ENCODE assay signal across 16 cellular contexts in the genomic region with DNA sequence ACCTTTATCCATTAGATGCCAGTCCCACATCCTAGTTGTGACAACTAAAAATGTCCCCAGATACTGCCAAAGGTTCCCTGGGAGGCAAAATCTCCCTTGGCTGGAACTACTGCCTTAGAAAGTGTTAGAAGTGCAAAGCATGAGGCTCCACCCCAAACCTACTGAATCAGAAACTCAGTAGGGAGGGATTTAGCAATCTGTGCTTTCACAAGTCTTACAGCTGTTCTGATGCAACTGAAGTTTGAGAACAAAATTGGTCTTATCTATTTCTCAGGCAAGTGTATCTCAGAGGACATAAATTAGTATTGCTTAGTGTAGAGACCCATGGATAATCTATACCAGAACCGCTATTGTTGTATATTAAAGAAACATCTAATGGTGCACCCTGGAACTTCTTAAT.
A peak's percentile ranks its signal among the peaks of the same experiment; 100 is the strongest.
DNase-seq lines count a peak whose midpoint lies in the region; ATAC-seq, FAIRE-seq and TF ChIP-seq lines count a peak whose summit lies in the region.
"Had no signal": no experiment of that assay in that cellular context is flagged by ENCODE, and none has a peak within 500 bp of the region (broad histone marks: within the 10 kb centered on the region; RNA-seq: fewer than 3 reads in every experiment).

No MANE protein-coding gene starts in this region.

- ATAC-seq in HG02973 (IDR thresholded peaks at IDR 0.05; ENCODE audit: unreplicated experiment) (peak; percentile 59), right cardiac atrium (peak; percentile 82 to 87), GM18505 (IDR thresholded peaks at IDR 0.05; ENCODE audit: unreplicated experiment) (no peak)
- ATAC-seq: K562 had no signal

- no peak for TF ChIP-seq POLR2A in GM18505 (IDR thresholded peaks at IDR 0.05; ENCODE audit: borderline replicate concordance, extremely low read depth, insufficient read depth, insufficient read length)

- no peak overlapping the region for H2AFZ ChIP-seq in Karpas-422 (ENCODE audit: low read length)
- H2AFZ ChIP-seq: parathyroid adenoma had no signal

- H3K4me3 ChIP-seq in AG04449 (ENCODE audit: low read depth, low read length) (no peak overlapping the region), right cardiac atrium (ENCODE audit: low read length) (no peak overlapping the region), Karpas-422 (ENCODE audit: low read length) (no peak overlapping the region)
- H3K4me3 ChIP-seq: HAP-1, K562 had no signal

- WGBS in right cardiac atrium, result 68% methylated on average over 1 of the region's 1 CpG

- TF ChIP-seq CTCF in AG04449 (IDR thresholded peaks at IDR 0.05; ENCODE audit: insufficient read depth, low read length, missing control alignments), result no peak

- H3K79me2 ChIP-seq in Karpas-422 (ENCODE audit: low read length), result no peaks in the 10 kb centered on the region
- H3K79me2 ChIP-seq: parathyroid adenoma had no signal

- intact Hi-C loops in right cardiac atrium (cut with DNase I), result no loop called here

- POLR2A ChIA-PET in AG04449 (lab: Yijun Ruan, JAX), result no interaction called here

- no peaks in the 10 kb centered on the region for H4K20me1 ChIP-seq in Karpas-422 (ENCODE audit: insufficient read depth, low read depth, low read length)

- no peak overlapping the region for H3K4me2 ChIP-seq in Karpas-422 (ENCODE audit: low read depth, low read length, poor library complexity, severe bottlenecking)

- H3K27ac ChIP-seq in right cardiac atrium (ENCODE audit: low read length) (no peak overlapping the region), Karpas-422 (ENCODE audit: low read length) (no peak overlapping the region)
- H3K27ac ChIP-seq: parathyroid adenoma, WERI-Rb-1 had no signal

- H3K27me3 ChIP-seq in right cardiac atrium (ENCODE audit: control insufficient read depth, insufficient read depth) (no peaks in the 10 kb centered on the region), Karpas-422 (ENCODE audit: low read length) (no peaks in the 10 kb centered on the region)

- H3K9me3 ChIP-seq in right cardiac atrium (ENCODE audit: control insufficient read depth, low read length), result no peaks in the 10 kb centered on the region
- no peaks in the 10 kb centered on the region for H3K9me3 ChIP-seq in Karpas-422 (ENCODE audit: low read length)
- H3K9me3 ChIP-seq: HAP-1 had no signal

- no peak overlapping the region for H3K9ac ChIP-seq in Karpas-422 (ENCODE audit: low read length)
- H3K9ac ChIP-seq: parathyroid adenoma had no signal

- CTCF ChIA-PET in AG04449 (lab: Yijun Ruan, JAX), result no interaction called here

- no peaks in the 10 kb centered on the region for H3K36me3 ChIP-seq in Karpas-422 (ENCODE audit: insufficient read depth, low read length)
- H3K36me3 ChIP-seq: HAP-1, WERI-Rb-1 had no signal

- no peak for FAIRE-seq in urothelium cell line (lab: Jason Lieb, UNC)
- FAIRE-seq: G401.6, K562 had no signal

- DNase-seq in AG04449 (ENCODE audit: low read depth, low spot score) (peak; percentile 61), SKM-1 treated with dmso at 0.1 percent for 144 hours (lab: John Stamatoyannopoulos, UW; ENCODE audit: unreplicated experiment) (peak; percentile 68), right cardiac atrium (peak in 1 of 3 donors; percentile 13), SK-N-DZ (ENCODE audit: low spot score) (no peak), urothelium cell line (ENCODE audit: low spot score) (no peak), Karpas-422 (no peak)
- DNase-seq: activated T-cell treated with anti-CD3 and anti-CD28 coated beads, Interleukin-2, amount 50 U/mL, for 24 hours; caudate nucleus; foreskin melanocyte; WERI-Rb-1 had no signal

- no peaks in the 10 kb centered on the region for H3K4me1 ChIP-seq in right cardiac atrium (ENCODE audit: control insufficient read depth, insufficient read depth, low read length)
- no peaks in the 10 kb centered on the region for H3K4me1 ChIP-seq in Karpas-422 (ENCODE audit: low read length)
- H3K4me1 ChIP-seq: HAP-1, parathyroid adenoma had no signal

- H3K9me2 ChIP-seq in Karpas-422 (replicated peaks; ENCODE audit: insufficient read depth, low read length), result 0 out of 2 replicates have a peak, but pooled peaks cover 3% of the 10 kb centered on the region

Comparison
In these comparisons a context has a peak if more than half of its experiments do, and no peak if none do; other contexts are left out.
1. DNase-seq: peak in AG04449 (single experiment) and SKM-1 treated with dmso at 0.1 percent for 144 hours (single experiment); none in SK-N-DZ (single experiment), urothelium cell line (single experiment) and Karpas-422 (single experiment).